ENCODE assay signal across 8 cellular contexts in genomic region chr1:84479998-84480397, GRCh38. TPM values are rescaled to one million over a fixed set of nuclear protein-coding genes. Genes with fewer than 3 reads are reported as not detected.
A peak's percentile ranks its signal among the peaks of the same experiment; 100 is the strongest.
DNase-seq lines count a peak whose midpoint lies in the region; ATAC-seq and TF ChIP-seq lines count a peak whose summit lies in the region.

No MANE protein-coding gene starts in this region.

- CTCF ChIA-PET in RWPE1 (lab: Yijun Ruan, JAX): interaction anchor here (1.6 kb wide), 1 partner anchor 141 kb away, joined by 4 read pairs; no protein-coding TSS in a partner anchor

- peaks cover 0 to 3% of the 10 kb centered on the region in 2 donors for H3K27me3 ChIP-seq in esophagus (ENCODE audit: control insufficient read depth in 1 of 2, insufficient read depth in 2 of 2, low read length in 2 of 2)
- H3K27me3 ChIP-seq in parathyroid adenoma (ENCODE audit: control insufficient read depth, insufficient read depth, low read length): no peaks in the 10 kb centered on the region

- H3K36me3 ChIP-seq in esophagus (ENCODE audit: control insufficient read depth in 2 of 2, insufficient read depth in 2 of 2, low read length in 1 of 2): peaks cover 0 to 3% of the 10 kb centered on the region in 2 donors
- H3K36me3 ChIP-seq in parathyroid adenoma (ENCODE audit: control insufficient read depth, insufficient read depth, low read length): peaks cover 2% of the 10 kb centered on the region

- TF ChIP-seq CTCF in AG10803 (conservative IDR thresholded peaks at IDR 0.05; ENCODE audit: low read length) (no peak), RWPE1 (conservative IDR thresholded peaks at IDR 0.05; ENCODE audit: low read depth) (no peak), parathyroid adenoma (IDR thresholded peaks at IDR 0.05) (no peak)

- ATAC-seq in GM21515 (IDR thresholded peaks at IDR 0.05; ENCODE audit: unreplicated experiment): peak; percentile 11

- POLR2A ChIA-PET in RWPE1 (lab: Yijun Ruan, JAX; ENCODE audit: low non-redundant PET): no interaction called here

- peak overlapping the region; percentile 38 for H3K4me2 ChIP-seq in parathyroid adenoma (ENCODE audit: low read length)

- WGBS in esophagus, 2 donors: 3 to 4% methylated on average over 9 of the region's 9 CpGs

- no peaks in the 10 kb centered on the region for H3K79me2 ChIP-seq in parathyroid adenoma

- H3K4me1 ChIP-seq in esophagus (ENCODE audit: control insufficient read depth in 2 of 2, insufficient read depth in 2 of 2, low read length in 1 of 2) (no peaks in the 10 kb centered on the region), parathyroid adenoma (no peaks in the 10 kb centered on the region)

- H3K9me3 ChIP-seq in esophagus (ENCODE audit: control insufficient read depth in 2 of 2, insufficient read depth in 1 of 2, low read depth in 1 of 2, low read length in 1 of 2) (no peaks in the 10 kb centered on the region), parathyroid adenoma (ENCODE audit: control insufficient read depth, low read length) (no peaks in the 10 kb centered on the region)

- H3K27ac ChIP-seq in RWPE1: peak overlapping the region; percentile 91; the same call in 1 of the 2 replicates
- H3K27ac ChIP-seq in esophagus (ENCODE audit: low read depth in 2 of 2, low read length in 1 of 2): peak overlapping the region in 1 of 2 donors; percentile 97
- H3K27ac ChIP-seq in parathyroid adenoma: peak overlapping the region; percentile 67

- DNase-seq in AG10803 (ENCODE audit: low read depth) (no peak), RWPE1 (ENCODE audit: low spot score) (no peak), GDM1 (lab: John Stamatoyannopoulos, UW) (no peak), CD1c-positive myeloid dendritic cell (ENCODE audit: extremely low spot score) (no peak), SHP77 (lab: John Stamatoyannopoulos, UW) (no peak)

- H3K4me3 ChIP-seq in AG10803 (ENCODE audit: low read length) (peak overlapping the region; percentile 75), esophagus (ENCODE audit: low read depth in 1 of 2, low read length in 2 of 2) (peak overlapping the region; percentile 83 to 99), parathyroid adenoma (ENCODE audit: low read depth, low read length) (peak overlapping the region; percentile 83)

- no peak overlapping the region for H3K9ac ChIP-seq in parathyroid adenoma

- H2AFZ ChIP-seq in parathyroid adenoma: peak overlapping the region; percentile 73

RNA-seq across cellular contexts. Expression of gene RPF1, which starts 0.9 kb away (rescaled TPM):
- 10 to 100 TPM; 10.1 to 27.5 TPM for polyA plus RNA-seq in esophagus

RNA-seq across cellular contexts. Expression of gene SPATA1, which starts 26.2 kb away (rescaled TPM):
- 1 to 10 TPM in 1 of 2 donors, under 1 TPM in 1; 0.48 to 1.3 TPM for polyA plus RNA-seq in esophagus

RNA-seq across cellular contexts. Expression of gene GNG5, which starts 26.4 kb away (rescaled TPM):
- polyA plus RNA-seq in esophagus: 100 to 1,000 TPM; 104 to 121 TPM
